ENCODE assay signal across 14 cellular contexts in genomic region chr16:85380002-85380395, GRCh38.
DNase-seq lines count a peak whose midpoint lies in the region.
"Had no signal": no experiment of that assay in that cellular context is flagged by ENCODE, and none has a peak within 500 bp of the region (broad histone marks: within the 10 kb centered on the region; RNA-seq: fewer than 3 reads in every experiment).

No MANE protein-coding gene starts in this region.

- H3K27me3 Mint-ChIP-seq in activated T-cell treated with anti-CD3 and anti-CD28 coated beads, Interleukin-2, amount 50 U/mL, for 24 hours = peaks cover 15% of the 10 kb centered on the region
- H3K27me3 Mint-ChIP-seq: CD4-positive, alpha-beta T cell had no signal

- H3K23ac ChIP-seq in mesenchymal stem cell (ENCODE audit: low read length in 2 of 2) (no peak overlapping the region), trophoblast cell (ENCODE audit: low read length) (no peak overlapping the region)

- H3K18ac ChIP-seq in mesenchymal stem cell (ENCODE audit: low read depth in 1 of 2, low read length in 2 of 2) (peak overlapping the region; percentile 41 to 95), trophoblast cell (ENCODE audit: low read length) (no peak overlapping the region)

- H3K36me3 Mint-ChIP-seq in activated T-cell treated with anti-CD3 and anti-CD28 coated beads, Interleukin-2, amount 50 U/mL, for 24 hours (ENCODE audit: low read depth) = no peaks in the 10 kb centered on the region

- H4K8ac ChIP-seq in mesenchymal stem cell (ENCODE audit: low read length) = peak overlapping the region; percentile 69
- no peak overlapping the region for H4K8ac ChIP-seq in trophoblast cell (ENCODE audit: low read depth, low read length)

- 42% methylated on average over 2 of the region's 2 CpGs for WGBS in mesenchymal stem cell
- WGBS in trophoblast cell (ENCODE audit: extremely low coverage, insufficient coverage, insufficient read length) = no CpG with 5 or more reads among the region's 2 CpGs

- peaks cover 19% of the 10 kb centered on the region for H3K79me1 ChIP-seq in mesenchymal stem cell (replicated peaks; ENCODE audit: low read length, poor library complexity, severe bottlenecking)
- H3K79me1 ChIP-seq in trophoblast cell (ENCODE audit: low read length) = peaks cover 16% of the 10 kb centered on the region

- H3K9me3 ChIP-seq in mesenchymal stem cell (ENCODE audit: control insufficient read depth, low read length) = no peaks in the 10 kb centered on the region
- H3K9me3 ChIP-seq in trophoblast cell (ENCODE audit: insufficient read depth, low read depth, low read length) = peaks cover 8% of the 10 kb centered on the region

- H2AFZ ChIP-seq in mesenchymal stem cell (ENCODE audit: low read depth, low read length) = no peak overlapping the region
- no peak overlapping the region for H2AFZ ChIP-seq in trophoblast cell (ENCODE audit: insufficient read depth, low read length, poor library complexity)
- H2AFZ ChIP-seq: GM23248 had no signal

- H3K36me3 ChIP-seq in mesenchymal stem cell (ENCODE audit: control insufficient read depth in 1 of 2, insufficient read depth in 2 of 2, low read depth in 1 of 2, low read length in 2 of 2) (peaks cover 0 to 16% of the 10 kb centered on the region in 2 experiments), trophoblast cell (ENCODE audit: control insufficient read depth in 1 of 2, insufficient read depth in 2 of 2, low read length in 2 of 2) (no peaks in the 10 kb centered on the region)

- no peaks in the 10 kb centered on the region for H3K4me1 Mint-ChIP-seq in activated T-cell treated with anti-CD3 and anti-CD28 coated beads, Interleukin-2, amount 50 U/mL, for 24 hours (ENCODE audit: low read depth)

- DNase-seq in NCI-H82 (lab: John Stamatoyannopoulos, UW) (peak; percentile 61), NCI-H82 treated with DMSO at 0.1 percent for 48 hours (lab: John Stamatoyannopoulos, UW; ENCODE audit: unreplicated experiment) (no peak), mesenchymal stem cell (no peak), trophoblast cell (no peak), middle frontal gyrus (ENCODE audit: extremely low spot score, low spot score) (no peak), HCEC 1CT (no peak)
- DNase-seq in activated T-cell treated with anti-CD3 and anti-CD28 coated beads, Interleukin-2, amount 50 U/mL, for 24 hours = no peak
- DNase-seq: 8988T; AML-193; C1 segment of cervical spinal cord; Calu3; CD4-positive, alpha-beta T cell; DMS 273 treated with DMSO at 0.1 percent for 48 hours; GM23248 had no signal

- H2BK120ac ChIP-seq in mesenchymal stem cell (ENCODE audit: low read depth, low read length) = peak overlapping the region; percentile 87
- no peak overlapping the region for H2BK120ac ChIP-seq in trophoblast cell (ENCODE audit: insufficient read depth, low read length, poor library complexity)

- H3K27ac Mint-ChIP-seq in activated T-cell treated with anti-CD3 and anti-CD28 coated beads, Interleukin-2, amount 50 U/mL, for 24 hours = no peak overlapping the region
- H3K27ac Mint-ChIP-seq: CD4-positive, alpha-beta T cell had no signal

- H2AK5ac ChIP-seq in mesenchymal stem cell (ENCODE audit: low read length, severe bottlenecking) (no peak overlapping the region), trophoblast cell (ENCODE audit: low read length) (no peak overlapping the region)

- H2BK12ac ChIP-seq in mesenchymal stem cell (ENCODE audit: low read length in 2 of 2) (peak overlapping the region; percentile 73 to 91), trophoblast cell (ENCODE audit: low read length) (peak overlapping the region; percentile 21)

- H3K79me2 ChIP-seq in trophoblast cell (ENCODE audit: control insufficient read depth, insufficient read depth, low read length, poor library complexity) = peaks cover 2% of the 10 kb centered on the region

- H3K9me3 Mint-ChIP-seq in activated T-cell treated with anti-CD3 and anti-CD28 coated beads, Interleukin-2, amount 50 U/mL, for 24 hours = no peaks in the 10 kb centered on the region
- H3K9me3 Mint-ChIP-seq: CD4-positive, alpha-beta T cell had no signal

- H3K4me1 ChIP-seq in mesenchymal stem cell (ENCODE audit: control insufficient read depth, insufficient read depth, low read depth, low read length) (peaks cover 43% of the 10 kb centered on the region), trophoblast cell (ENCODE audit: control insufficient read depth in 1 of 2, insufficient read depth in 2 of 2, low read length in 2 of 2) (peaks cover 37 to 41% of the 10 kb centered on the region in 2 experiments)

- H4K12ac ChIP-seq in trophoblast cell (ENCODE audit: low read depth, low read length) = no peak overlapping the region

- H3K4ac ChIP-seq in mesenchymal stem cell (ENCODE audit: low read depth in 1 of 2, low read length in 2 of 2) = peak overlapping the region; percentile 75 to 90
- H3K4ac ChIP-seq in trophoblast cell (ENCODE audit: low read depth, low read length) = no peak overlapping the region

- no peak overlapping the region for H3K27ac ChIP-seq in mesenchymal stem cell (ENCODE audit: low read length, poor library complexity, severe bottlenecking)
- H3K27ac ChIP-seq in trophoblast cell (ENCODE audit: low read depth, low read length) = no peak overlapping the region
- H3K27ac ChIP-seq: GM23248 had no signal

- H3K14ac ChIP-seq in mesenchymal stem cell (ENCODE audit: low read length in 2 of 2) (no peak overlapping the region), trophoblast cell (ENCODE audit: low read length) (no peak overlapping the region)

- no peak overlapping the region for H3K4me2 ChIP-seq in mesenchymal stem cell (ENCODE audit: low read length, poor library complexity, severe bottlenecking)
- H3K4me2 ChIP-seq in trophoblast cell (ENCODE audit: low read length) = no peak overlapping the region

- H3K9ac ChIP-seq in mesenchymal stem cell (ENCODE audit: low read length) = no peak overlapping the region
- no peak overlapping the region for H3K9ac ChIP-seq in trophoblast cell (ENCODE audit: low read length)
- H3K9ac ChIP-seq: GM23248 had no signal

- H3K4me3 ChIP-seq in mesenchymal stem cell (ENCODE audit: insufficient read depth in 1 of 2, low read depth in 1 of 2, low read length in 2 of 2) (no peak overlapping the region), trophoblast cell (ENCODE audit: low read depth, low read length) (no peak overlapping the region)
- H3K4me3 ChIP-seq: GM23248 had no signal

- H2BK5ac ChIP-seq in mesenchymal stem cell (ENCODE audit: low read depth, low read length, poor library complexity, severe bottlenecking) (no peak overlapping the region), trophoblast cell (ENCODE audit: low read depth, low read length, poor library complexity) (no peak overlapping the region)

- no peaks in the 10 kb centered on the region for H3K27me3 ChIP-seq in mesenchymal stem cell (ENCODE audit: control insufficient read depth in 1 of 2, insufficient read depth in 1 of 2, low read length in 2 of 2)
- H3K27me3 ChIP-seq in trophoblast cell (ENCODE audit: insufficient read depth, low read length) = no peaks in the 10 kb centered on the region

- peak overlapping the region; percentile 88 for H4K91ac ChIP-seq in mesenchymal stem cell (ENCODE audit: low read length)
- peak overlapping the region; percentile 52 for H4K91ac ChIP-seq in trophoblast cell (ENCODE audit: low read depth, low read length)

- no peak overlapping the region for H2BK15ac ChIP-seq in mesenchymal stem cell (ENCODE audit: low read depth, poor library complexity, severe bottlenecking)

- no peak overlapping the region for H3K4me3 Mint-ChIP-seq in activated T-cell treated with anti-CD3 and anti-CD28 coated beads, Interleukin-2, amount 50 U/mL, for 24 hours
- H3K4me3 Mint-ChIP-seq: CD4-positive, alpha-beta T cell had no signal
